In genomic region chr2:88658890-88659881, GRCh38 we compare ENCODE assay signal across 10 cellular contexts. TPM values are rescaled to one million over a fixed set of nuclear protein-coding genes. Genes with fewer than 3 reads are reported as not detected.
DNase-seq lines count a peak whose midpoint lies in the region; ATAC-seq and TF ChIP-seq lines count a peak whose summit lies in the region.
"Had no signal": no experiment of that assay in that cellular context is flagged by ENCODE, and none has a peak within 500 bp of the region (broad histone marks: within the 10 kb centered on the region; RNA-seq: fewer than 3 reads in every experiment).

No MANE protein-coding gene starts in this region.

- intact Hi-C loops in posterior cingulate gyrus (cut with DNase I), result no loop called here

- DNase-seq in COLO829 (ENCODE audit: low spot score) (peak; percentile 53), NCI-H2196 (lab: John Stamatoyannopoulos, UW; ENCODE audit: unreplicated experiment) (peak; percentile 64), endothelial cell (ENCODE audit: low spot score) (peak; percentile 18), myocyte (ENCODE audit: low read depth) (peak; percentile 97), posterior cingulate gyrus (no peak), NCI-H446 treated with DMSO at 0.1 percent for 48 hours (lab: John Stamatoyannopoulos, UW) (no peak), C1 segment of cervical spinal cord (lab: John Stamatoyannopoulos, UW) (no peak)
- DNase-seq: T-helper 2 cell had no signal

- peak overlapping the region; percentile 96 for H3K27ac Mint-ChIP-seq in endothelial cell (ENCODE audit: unreplicated experiment)

- H3K36me3 Mint-ChIP-seq in endothelial cell (ENCODE audit: low read depth, unreplicated experiment), result no peaks in the 10 kb centered on the region

- peak overlapping the region; percentile 56 for H3K4me3 Mint-ChIP-seq in endothelial cell (ENCODE audit: unreplicated experiment)
- H3K4me3 Mint-ChIP-seq: neural crest cell had no signal

- peaks cover 36% of the 10 kb centered on the region for H3K4me1 Mint-ChIP-seq in endothelial cell (ENCODE audit: unreplicated experiment)

- H3K27me3 Mint-ChIP-seq in endothelial cell (ENCODE audit: unreplicated experiment), result no peaks in the 10 kb centered on the region

- no peak for ATAC-seq in GM21576 (IDR thresholded peaks at IDR 0.05; ENCODE audit: unreplicated experiment)

- TF ChIP-seq CTCF in endothelial cell (IDR thresholded peaks at IDR 0.05; ENCODE audit: unreplicated experiment), result no peak

- no peaks in the 10 kb centered on the region for H3K9me3 Mint-ChIP-seq in endothelial cell (ENCODE audit: unreplicated experiment)

RNA-seq across cellular contexts. Expression of gene EIF2AK3, which starts 31.9 kb away (rescaled TPM):
- 17.1 TPM for total RNA-seq in endothelial cell (ENCODE audit: unreplicated experiment)
- total RNA-seq in myocyte, result 10.6 and 16.5 TPM in 2 replicates
- 8.7 TPM for polyA plus RNA-seq in myocyte (2012)

RNA-seq across cellular contexts. Expression of gene RPIA, which starts 32.3 kb away (rescaled TPM):
- total RNA-seq in endothelial cell (ENCODE audit: unreplicated experiment), result 22.4 TPM
- 5.2 and 5.8 TPM in 2 replicates for total RNA-seq in myocyte
- 9.8 TPM for polyA plus RNA-seq in myocyte (2012)

Comparison
In these comparisons a context has a peak if more than half of its experiments do, and no peak if none do; other contexts are left out.
1. DNase-seq: peak in COLO829 (single experiment), NCI-H2196 (single experiment), endothelial cell (single experiment) and myocyte (single experiment); none in posterior cingulate gyrus (0 of 10), NCI-H446 treated with DMSO at 0.1 percent for 48 hours (single experiment) and C1 segment of cervical spinal cord (0 of 14).